Comparison of ENCODE assay signal across 18 cellular contexts in genomic region chr9:30713279-30713678, GRCh38.
"Had no signal": no experiment of that assay in that cellular context is flagged by ENCODE, and none has a peak within 500 bp of the region (broad histone marks: within the 10 kb centered on the region; RNA-seq: fewer than 3 reads in every experiment).

No MANE protein-coding gene starts in this region.

- H3K27ac Mint-ChIP-seq: activated CD4-positive, alpha-beta T cell treated with anti-CD3 and anti-CD28 coated beads, Interleukin-2, amount 10 ng/mL, durations not matched to agents 7 days and 5 days; activated naive CD8-positive, alpha-beta T cell treated with anti-CD3 and anti-CD28 coated beads for 36 hours; mesothelial cell of epicardium had no signal

- H3K4me1 Mint-ChIP-seq: activated CD4-positive, alpha-beta T cell treated with anti-CD3 and anti-CD28 coated beads, Interleukin-2, amount 10 ng/mL, durations not matched to agents 7 days and 5 days; activated naive CD8-positive, alpha-beta T cell treated with anti-CD3 and anti-CD28 coated beads for 36 hours; central memory CD8-positive, alpha-beta T cell; mesothelial cell of epicardium had no signal

- H3K36me3 ChIP-seq: brain microvascular endothelial cell, esophagus squamous epithelium, pancreas, right atrium auricular region, suprapubic skin had no signal

- H3K9me3 ChIP-seq: esophagus squamous epithelium, pancreas, right atrium auricular region, suprapubic skin had no signal

- H3K4me3 Mint-ChIP-seq: activated CD4-positive, alpha-beta T cell treated with anti-CD3 and anti-CD28 coated beads, Interleukin-2, amount 10 ng/mL, durations not matched to agents 7 days and 5 days; activated naive CD8-positive, alpha-beta T cell treated with anti-CD3 and anti-CD28 coated beads for 36 hours; central memory CD8-positive, alpha-beta T cell; mesothelial cell of epicardium had no signal

- H3K4me1 ChIP-seq: esophagus squamous epithelium, pancreas, right atrium auricular region, suprapubic skin had no signal

- FAIRE-seq: endothelial cell of umbilical vein, pancreas had no signal

- H3K4me3 ChIP-seq: coronary artery, esophagus squamous epithelium, pancreas, right atrium auricular region, suprapubic skin had no signal

- H3K36me3 Mint-ChIP-seq: activated naive CD8-positive, alpha-beta T cell treated with anti-CD3 and anti-CD28 coated beads for 36 hours; mesothelial cell of epicardium had no signal

- H3K27me3 Mint-ChIP-seq: activated CD4-positive, alpha-beta T cell treated with anti-CD3 and anti-CD28 coated beads, Interleukin-2, amount 10 ng/mL, durations not matched to agents 7 days and 5 days; activated naive CD8-positive, alpha-beta T cell treated with anti-CD3 and anti-CD28 coated beads for 36 hours; central memory CD8-positive, alpha-beta T cell had no signal

- H3K27me3 ChIP-seq: brain microvascular endothelial cell, esophagus squamous epithelium, pancreas, right atrium auricular region, suprapubic skin had no signal

- H3K27ac ChIP-seq: brain microvascular endothelial cell, coronary artery, esophagus squamous epithelium, pancreas, right atrium auricular region, suprapubic skin had no signal

- H3K9me3 Mint-ChIP-seq: activated CD4-positive, alpha-beta T cell treated with anti-CD3 and anti-CD28 coated beads, Interleukin-2, amount 10 ng/mL, durations not matched to agents 7 days and 5 days; activated naive CD8-positive, alpha-beta T cell treated with anti-CD3 and anti-CD28 coated beads for 36 hours; central memory CD8-positive, alpha-beta T cell; mesothelial cell of epicardium had no signal

- ATAC-seq: pancreas had no signal

- DNase-seq: activated CD4-positive, alpha-beta T cell treated with anti-CD3 and anti-CD28 coated beads, Interleukin-2, amount 10 ng/mL, durations not matched to agents 7 days and 5 days; activated naive CD8-positive, alpha-beta T cell treated with anti-CD3 and anti-CD28 coated beads for 36 hours; brain microvascular endothelial cell; effector CD4-positive, alpha-beta T cell; esophagus squamous epithelium; glutamatergic neuron; kidney glomerular epithelial cell; pancreas; stimulated activated CD4-positive, alpha-beta T cell treated with anti-CD3 and anti-CD28 coated beads, Interleukin-4, amount 100 ng/mL, for 24 hours; stimulated activated CD8-positive, alpha-beta memory T cell treated with anti-CD3 and anti-CD28 coated beads, Interleukin-4, amount 100 ng/mL, for 48 hours; stimulated activated naive CD4-positive, alpha-beta T cell treated with Interleukin-2 at 50 U/mL for 16 hours; trophoblast cell had no signal
